Comparison of ENCODE assay signal across 23 cellular contexts in the genomic region with DNA sequence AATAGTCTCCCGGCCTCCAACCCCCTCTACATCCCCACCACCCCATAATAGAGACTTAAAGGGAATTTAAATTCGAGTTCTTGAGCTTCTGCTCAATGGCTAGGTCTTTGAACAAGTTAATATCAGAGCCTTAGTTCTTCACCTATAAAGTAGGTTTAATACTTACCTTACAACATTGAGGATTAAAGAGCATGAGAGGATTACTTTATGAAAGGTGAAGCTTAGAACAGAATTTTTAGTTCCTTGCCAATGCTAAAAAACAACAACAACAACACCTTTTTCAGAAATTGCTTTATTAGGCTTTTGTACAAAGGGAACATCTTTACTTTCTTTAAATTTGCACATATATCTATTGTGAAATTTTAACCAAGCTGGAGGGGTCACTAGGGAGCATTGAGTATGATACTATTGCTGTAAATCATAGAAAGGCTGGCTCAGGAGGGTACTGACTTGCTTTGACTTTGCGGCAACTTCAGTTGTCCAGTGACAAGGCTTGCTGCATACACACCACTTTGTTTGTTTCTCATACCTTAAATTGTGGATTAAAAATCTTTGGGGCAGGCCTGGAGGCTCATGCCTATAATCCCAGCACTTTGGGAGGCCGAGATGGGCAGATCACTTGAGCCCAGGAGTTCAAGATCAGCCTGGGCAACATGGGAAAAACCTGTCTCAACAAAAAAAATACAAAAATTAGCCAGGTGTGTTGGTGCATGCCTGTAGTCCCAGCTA. TPM values are rescaled to one million over a fixed set of nuclear protein-coding genes. Genes with fewer than 3 reads are reported as not detected.
DNase-seq lines count a peak whose midpoint lies in the region; ATAC-seq and TF ChIP-seq lines count a peak whose summit lies in the region.
"Had no signal": no experiment of that assay in that cellular context is flagged by ENCODE, and none has a peak within 500 bp of the region (broad histone marks: within the 10 kb centered on the region; RNA-seq: fewer than 3 reads in every experiment).

No MANE protein-coding gene starts in this region.

- no peak overlapping the region for H3K4me3 ChIP-seq in OCI-LY1 (ENCODE audit: low read depth, low read length, poor library complexity, severe bottlenecking)
- H3K4me3 ChIP-seq in H7 (ENCODE audit: insufficient read depth, low read depth, low read length) = no peak overlapping the region
- H3K4me3 ChIP-seq: heart left ventricle, skin epidermis, uterus had no signal

- peaks cover 3% of the 10 kb centered on the region; the same call in 1 of the 2 replicates for H4K20me1 ChIP-seq in OCI-LY1 (ENCODE audit: insufficient read depth, low read length)

- peak overlapping the region; percentile 68 for H3K27ac Mint-ChIP-seq in activated naive CD4-positive, alpha-beta T cell treated with anti-CD3 and anti-CD28 coated beads, Interleukin-2, amount 50 U/mL, for 24 hours
- peak overlapping the region; percentile 60 for H3K27ac Mint-ChIP-seq in activated naive CD8-positive, alpha-beta T cell treated with anti-CD3 and anti-CD28 coated beads, Interleukin-2, amount 10 ng/mL, durations not matched to agents 7 days and 5 days
- peak overlapping the region; percentile 51 for H3K27ac Mint-ChIP-seq in type B pancreatic cell
- H3K27ac Mint-ChIP-seq: HFFc6 had no signal

- no peaks in the 10 kb centered on the region for H3F3A ChIP-seq in OCI-LY1 (ENCODE audit: insufficient read depth, low read length)

- no peaks in the 10 kb centered on the region for H3K27me3 Mint-ChIP-seq in activated naive CD4-positive, alpha-beta T cell treated with anti-CD3 and anti-CD28 coated beads, Interleukin-2, amount 50 U/mL, for 24 hours
- no peaks in the 10 kb centered on the region for H3K27me3 Mint-ChIP-seq in activated naive CD8-positive, alpha-beta T cell treated with anti-CD3 and anti-CD28 coated beads, Interleukin-2, amount 10 ng/mL, durations not matched to agents 7 days and 5 days
- no peaks in the 10 kb centered on the region for H3K27me3 Mint-ChIP-seq in type B pancreatic cell

- H3K27me3 ChIP-seq in OCI-LY1 (ENCODE audit: insufficient read depth, low read length) (no peaks in the 10 kb centered on the region), H7 (ENCODE audit: control insufficient read depth, insufficient read depth, low read length) (peaks cover 4% of the 10 kb centered on the region)
- H3K27me3 ChIP-seq: heart left ventricle, uterus had no signal

- no peaks in the 10 kb centered on the region for H3K9me2 ChIP-seq in OCI-LY1 (ENCODE audit: low read depth, low read length)

- H3K79me2 ChIP-seq in OCI-LY1 (ENCODE audit: insufficient read depth, low read length) = peaks cover 100% of the 10 kb centered on the region

- peaks cover 92% of the 10 kb centered on the region for H3K36me3 ChIP-seq in OCI-LY1 (ENCODE audit: insufficient read depth, low read length)
- H3K36me3 ChIP-seq in H7 (replicated peaks; ENCODE audit: control insufficient read depth, insufficient read depth, low read length) = no peaks in the 10 kb centered on the region
- H3K36me3 ChIP-seq: heart left ventricle, uterus had no signal

- H3K4me1 ChIP-seq in OCI-LY1 (ENCODE audit: insufficient read depth, low read length, severe bottlenecking) = peaks cover 99% of the 10 kb centered on the region

- peak overlapping the region; percentile 39 for H3K4me3 Mint-ChIP-seq in activated naive CD4-positive, alpha-beta T cell treated with anti-CD3 and anti-CD28 coated beads, Interleukin-2, amount 50 U/mL, for 24 hours
- H3K4me3 Mint-ChIP-seq in activated naive CD8-positive, alpha-beta T cell treated with anti-CD3 and anti-CD28 coated beads, Interleukin-2, amount 10 ng/mL, durations not matched to agents 7 days and 5 days = peak overlapping the region; percentile 3
- H3K4me3 Mint-ChIP-seq in type B pancreatic cell = no peak overlapping the region
- H3K4me3 Mint-ChIP-seq: HFFc6 had no signal

- no peak overlapping the region for H2AFZ ChIP-seq in OCI-LY1 (ENCODE audit: low read length)

- peaks cover 19% of the 10 kb centered on the region for H3K36me3 Mint-ChIP-seq in activated naive CD4-positive, alpha-beta T cell treated with anti-CD3 and anti-CD28 coated beads, Interleukin-2, amount 50 U/mL, for 24 hours
- peaks cover 60% of the 10 kb centered on the region for H3K36me3 Mint-ChIP-seq in activated naive CD8-positive, alpha-beta T cell treated with anti-CD3 and anti-CD28 coated beads, Interleukin-2, amount 10 ng/mL, durations not matched to agents 7 days and 5 days
- H3K36me3 Mint-ChIP-seq in type B pancreatic cell = peaks cover 39% of the 10 kb centered on the region

- H3K9ac ChIP-seq in OCI-LY1 (ENCODE audit: low read length) = no peak overlapping the region

- no peaks in the 10 kb centered on the region for H3K9me3 Mint-ChIP-seq in activated naive CD4-positive, alpha-beta T cell treated with anti-CD3 and anti-CD28 coated beads, Interleukin-2, amount 50 U/mL, for 24 hours
- no peaks in the 10 kb centered on the region for H3K9me3 Mint-ChIP-seq in activated naive CD8-positive, alpha-beta T cell treated with anti-CD3 and anti-CD28 coated beads, Interleukin-2, amount 10 ng/mL, durations not matched to agents 7 days and 5 days
- H3K9me3 Mint-ChIP-seq in type B pancreatic cell = peaks cover 5% of the 10 kb centered on the region
- H3K9me3 Mint-ChIP-seq: HFFc6 had no signal

- TF ChIP-seq CTCF in OCI-LY1 (IDR thresholded peaks at IDR 0.05; ENCODE audit: low read length) (no peak), type B pancreatic cell (conservative IDR thresholded peaks at IDR 0.05) (no peak)

- DNase-seq in activated naive CD4-positive, alpha-beta T cell (lab: John Stamatoyannopoulos, UW) = no peak
- no peak for DNase-seq in activated naive CD8-positive, alpha-beta T cell treated with anti-CD3 and anti-CD28 coated beads, Interleukin-2, amount 10 ng/mL, durations not matched to agents 7 days and 5 days
- DNase-seq in type B pancreatic cell (ENCODE audit: extremely low spot score, unreplicated experiment) = no peak
- DNase-seq in H7 = no peak
- DNase-seq in NCI-H1436 (lab: John Stamatoyannopoulos, UW) = no peak
- DNase-seq: amniotic stem cell; C1 segment of cervical spinal cord; DMS 273 treated with DMSO at 0.1 percent for 48 hours; effector CD8-positive, alpha-beta T cell; erythroblast; heart left ventricle; HFFc6; NCI-H1105; NCI-H2081 treated with DMSO at 0.1 percent for 48 hours; NCI-H345; Right ventricle myocardium superior; stimulated activated CD4-positive, alpha-beta T cell treated with anti-CD3 and anti-CD28 coated beads, Interleukin-1b, Interleukin-23, amount 100 ng/mL, for 48 hours; T-helper 9 cell; uterus; WERI-Rb-1 had no signal

- no peak for ATAC-seq in activated naive CD8-positive, alpha-beta T cell treated with anti-CD3 and anti-CD28 coated beads, Interleukin-2, amount 10 ng/mL, durations not matched to agents 7 days and 5 days (ENCODE audit: low read depth)
- ATAC-seq: heart left ventricle had no signal

- H3K9me3 ChIP-seq in OCI-LY1 (ENCODE audit: low read length) = no peaks in the 10 kb centered on the region
- H3K9me3 ChIP-seq: heart left ventricle, uterus had no signal

- H3K4me1 Mint-ChIP-seq in activated naive CD4-positive, alpha-beta T cell treated with anti-CD3 and anti-CD28 coated beads, Interleukin-2, amount 50 U/mL, for 24 hours = peaks cover 99% of the 10 kb centered on the region
- peaks cover 72% of the 10 kb centered on the region for H3K4me1 Mint-ChIP-seq in activated naive CD8-positive, alpha-beta T cell treated with anti-CD3 and anti-CD28 coated beads, Interleukin-2, amount 10 ng/mL, durations not matched to agents 7 days and 5 days
- peaks cover 52% of the 10 kb centered on the region for H3K4me1 Mint-ChIP-seq in type B pancreatic cell (ENCODE audit: unreplicated experiment)

- H3K27ac ChIP-seq in OCI-LY1 (ENCODE audit: low read depth, low read length, poor library complexity, severe bottlenecking) = peak overlapping the region; percentile 14
- H3K27ac ChIP-seq: heart left ventricle, skin epidermis, uterus, WERI-Rb-1 had no signal

- H3K4me2 ChIP-seq in OCI-LY1 (ENCODE audit: low read length) = no peak overlapping the region

- POLR2A ChIA-PET in activated naive CD8-positive, alpha-beta T cell treated with anti-CD3 and anti-CD28 coated beads, Interleukin-2, amount 10 ng/mL, durations not matched to agents 7 days and 5 days (lab: Charles Lee) = interaction anchor here (0.6 to 1.6 kb wide), 5 partner anchors 9 to 47 kb away, joined by 3 to 4 read pairs (median 3); a partner anchor contains a TSS

RNA-seq across cellular contexts. Expression of a gene that starts 9.7 kb away (rescaled TPM):
- total RNA-seq in activated naive CD8-positive, alpha-beta T cell treated with anti-CD3 and anti-CD28 coated beads, Interleukin-2, amount 10 ng/mL, durations not matched to agents 7 days and 5 days = 10 to 100 TPM; 72.6 to 75.2 TPM
- 72.5 and 84.6 TPM in 2 replicates for total RNA-seq in type B pancreatic cell (ENCODE audit: low replicate concordance)
- 16.0 and 22.9 TPM in 2 replicates for total RNA-seq in H7 (2014; rRNA removed; shearing (Covaris generic))
